Comparison of ENCODE assay signal across 12 cellular contexts in the genomic region with DNA sequence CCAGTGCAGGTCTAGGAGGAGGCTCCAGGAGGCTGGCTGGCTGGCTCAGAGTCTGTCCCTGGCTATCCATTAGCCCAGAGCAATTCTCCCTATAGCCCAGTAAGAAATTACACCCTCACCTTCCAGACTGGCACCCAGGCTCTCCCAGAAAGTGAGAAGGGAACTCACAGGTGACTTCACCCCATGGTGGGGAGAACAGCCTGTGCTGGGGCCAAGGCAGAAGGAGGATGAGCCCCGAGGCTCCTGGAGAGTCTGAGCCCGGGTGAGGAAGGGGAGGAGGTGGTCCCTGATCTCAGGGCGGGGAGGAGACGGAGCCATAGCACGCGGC. TPM values are rescaled to one million over a fixed set of nuclear protein-coding genes. Genes with fewer than 3 reads are reported as not detected.
DNase-seq lines count a peak whose midpoint lies in the region; ATAC-seq and TF ChIP-seq lines count a peak whose summit lies in the region.
"Not testable (repeated sequence)": the region's sequence is repeated elsewhere in the genome, so short reads cannot be mapped to it uniquely, and the experiment has no call there.
"Had no signal": no experiment of that assay in that cellular context is flagged by ENCODE, and none has a peak within 500 bp of the region (broad histone marks: within the 10 kb centered on the region; RNA-seq: fewer than 3 reads in every experiment).

No MANE protein-coding gene starts in this region.

- not testable (repeated sequence) for DNase-seq in CD4-positive, alpha-beta memory T cell; activated CD8-positive, alpha-beta T cell treated with anti-CD3 and anti-CD28 coated beads for 36 hours; brain microvascular endothelial cell; left lobe of liver (ENCODE audit: low spot score); testis
- DNase-seq in KBM-7 (peak; percentile 55), foreskin fibroblast (peak in 1 of 2 donors; percentile 32)

- H3K27ac ChIP-seq in CD4-positive, alpha-beta memory T cell (ENCODE audit: low read depth, low read length), result peak overlapping the region; percentile 76
- H3K27ac ChIP-seq in brain microvascular endothelial cell, result not testable (repeated sequence)
- peak overlapping the region; percentile 75 to 92 for H3K27ac ChIP-seq in testis

- H3K4me3 ChIP-seq in CD4-positive, alpha-beta memory T cell (ENCODE audit: low read length in 2 of 2), result peak overlapping the region; percentile 59 to 91
- H3K4me3 ChIP-seq in brain microvascular endothelial cell (ENCODE audit: low read depth, low read length) (peak overlapping the region; percentile 38), foreskin fibroblast (ENCODE audit: low read depth in 1 of 2, low read length in 2 of 2) (peak overlapping the region; percentile 70 to 72), neuron (ENCODE audit: low read length) (peak overlapping the region; percentile 48), testis (peak overlapping the region; percentile 62 to 71)

- H3K36me3 Mint-ChIP-seq in CD4-positive, alpha-beta memory T cell, result peaks cover 29 to 42% of the 10 kb centered on the region in 2 donors
- H3K36me3 Mint-ChIP-seq in activated CD8-positive, alpha-beta T cell treated with anti-CD3 and anti-CD28 coated beads for 36 hours (ENCODE audit: low read depth), result peaks cover 38% of the 10 kb centered on the region

- TF ChIP-seq POLR2A in testis (IDR thresholded peaks at IDR 0.05), result not testable (repeated sequence)

- H3K9me3 ChIP-seq in CD4-positive, alpha-beta memory T cell (ENCODE audit: control insufficient read depth in 1 of 2, low read length in 2 of 2); neuron (ENCODE audit: low read length); testis: not testable (repeated sequence)

- not testable (repeated sequence) for H2AFZ ChIP-seq in neuron (ENCODE audit: low read depth, low read length)

- in situ Hi-C loops in KBM-7 (cut with MboI; ENCODE audit: low pct_unique_long_range_greater_than_20kb, low sequenced_read_pairs); brain microvascular endothelial cell (cut with HindIII; ENCODE audit: low pct_ligation_motif_present, low sequenced_read_pairs): not testable (repeated sequence)

- intact Hi-C loops in CD4-positive, alpha-beta memory T cell (cut with micrococcal nuclease), result loop anchor here (1.0 to 2.0 kb wide), 4 partner anchors 41 to 108 kb away; partner anchors contain the start of genes BET1L and RIC8A
- intact Hi-C loops in activated CD8-positive, alpha-beta T cell treated with anti-CD3 and anti-CD28 coated beads for 36 hours (cut with micrococcal nuclease), result loop anchor here (10.0 kb wide), 1 partner anchor 50 kb away; no protein-coding TSS in a partner anchor
- intact Hi-C loops in testis (cut with DNase I; ENCODE audit: low total_unique reads), result not testable (repeated sequence)

- H3K4me1 ChIP-seq in CD4-positive, alpha-beta memory T cell (ENCODE audit: insufficient read depth, low read length), result peaks cover 38% of the 10 kb centered on the region
- H3K4me1 ChIP-seq in neuron (ENCODE audit: insufficient read depth, low read length), result peaks cover 40% of the 10 kb centered on the region
- peaks cover 21% of the 10 kb centered on the region for H3K4me1 ChIP-seq in testis

- ATAC-seq in activated CD8-positive, alpha-beta T cell treated with anti-CD3 and anti-CD28 coated beads for 36 hours, result not testable (repeated sequence)
- ATAC-seq in left lobe of liver, result peak; percentile 51

- H3K4me1 Mint-ChIP-seq in CD4-positive, alpha-beta memory T cell, result peaks cover 25 to 54% (median 32%) of the 10 kb centered on the region in 4 donors
- H3K4me1 Mint-ChIP-seq in activated CD8-positive, alpha-beta T cell treated with anti-CD3 and anti-CD28 coated beads for 36 hours (ENCODE audit: low read depth), result peaks cover 31% of the 10 kb centered on the region

- peak overlapping the region; percentile 94 to 100 (median 98) for H3K27ac Mint-ChIP-seq in CD4-positive, alpha-beta memory T cell
- peak overlapping the region; percentile 91 for H3K27ac Mint-ChIP-seq in activated CD8-positive, alpha-beta T cell treated with anti-CD3 and anti-CD28 coated beads for 36 hours

- not testable (repeated sequence) for H3K9me3 Mint-ChIP-seq in CD4-positive, alpha-beta memory T cell; activated CD8-positive, alpha-beta T cell treated with anti-CD3 and anti-CD28 coated beads for 36 hours

- 41% methylated on average over 6 of the region's 6 CpGs; no CpG with 5 or more reads in 1 of the 2 donors for WGBS in testis, 2 donors

- H3K27me3 ChIP-seq in CD4-positive, alpha-beta memory T cell (ENCODE audit: insufficient read depth, low read length); neuron (ENCODE audit: insufficient read depth, low read length); testis: not testable (repeated sequence)
- H3K27me3 ChIP-seq in brain microvascular endothelial cell (replicated peaks), result peaks cover 22% of the 10 kb centered on the region

- POLR2A ChIA-PET in CD4-positive, alpha-beta memory T cell (lab: Charles Lee; ENCODE audit: partially characterized antibody), result interaction anchor here (1.1 to 7.2 kb wide), 16 partner anchors 11 to 134 kb away, joined by 3 to 66 read pairs (median 13); partner anchors contain the start of genes ANO9, BET1L, PGGHG and RIC8A
- POLR2A ChIA-PET in activated CD8-positive, alpha-beta T cell treated with anti-CD3 and anti-CD28 coated beads for 36 hours (lab: Charles Lee), result interaction anchor here (1.0 to 4.5 kb wide), 9 partner anchors 9 to 69 kb away, joined by 3 to 47 read pairs (median 31); partner anchors contain the start of genes IFITM2 and PGGHG

- H3K4me3 Mint-ChIP-seq in CD4-positive, alpha-beta memory T cell, result peak overlapping the region; percentile 92 to 99 (median 98)
- peak overlapping the region; percentile 83 for H3K4me3 Mint-ChIP-seq in activated CD8-positive, alpha-beta T cell treated with anti-CD3 and anti-CD28 coated beads for 36 hours

- not testable (repeated sequence) for H3K36me3 ChIP-seq in CD4-positive, alpha-beta memory T cell (ENCODE audit: insufficient read depth, low read length); brain microvascular endothelial cell (replicated peaks); neuron (ENCODE audit: insufficient read depth, low read length); testis (ENCODE audit: low read depth, missing control alignments)

- not testable (repeated sequence) for TF ChIP-seq CTCF in activated CD8-positive, alpha-beta T cell treated with anti-CD3 and anti-CD28 coated beads for 36 hours (IDR thresholded peaks at IDR 0.05); brain microvascular endothelial cell (IDR thresholded peaks at IDR 0.05; ENCODE audit: low read depth, low read length, missing control alignments); foreskin fibroblast (IDR thresholded peaks at IDR 0.05; ENCODE audit: low read depth, low read length); testis (IDR thresholded peaks at IDR 0.05)

- CTCF ChIA-PET in CD4-positive, alpha-beta memory T cell (lab: Charles Lee; ENCODE audit: partially characterized antibody), result interaction anchor here (0.6 to 4.0 kb wide), 3 partner anchors 9 to 63 kb away, joined by 3 to 46 read pairs (median 34); no protein-coding TSS in a partner anchor
- CTCF ChIA-PET in activated CD8-positive, alpha-beta T cell treated with anti-CD3 and anti-CD28 coated beads for 36 hours (lab: Charles Lee), result interaction anchor here (2.5 kb wide), 1 partner anchor 9 kb away, joined by 12 read pairs; no protein-coding TSS in a partner anchor

- H3K27me3 Mint-ChIP-seq in CD4-positive, alpha-beta memory T cell; activated CD8-positive, alpha-beta T cell treated with anti-CD3 and anti-CD28 coated beads for 36 hours: not testable (repeated sequence)

RNA-seq across cellular contexts. Expression of gene IFITM1, which starts 0.7 kb away (rescaled TPM):
- 100 to 1,000 TPM; 119 to 121 TPM for total RNA-seq in CD4-positive, alpha-beta memory T cell
- polyA plus RNA-seq in CD4-positive, alpha-beta memory T cell, result 1,000 to 10,000 TPM; 2,073 to 2,173 TPM
- 100 to 1,000 TPM; 296 to 304 TPM for total RNA-seq in activated CD8-positive, alpha-beta T cell treated with anti-CD3 and anti-CD28 coated beads for 36 hours
- total RNA-seq in left lobe of liver (29.2 TPM), testis (10 to 100 TPM; 63.1 to 93.3 TPM)
- 146 TPM for polyA plus RNA-seq in testis (ENCODE audit: insufficient read depth, low read depth, low replicate concordance)

RNA-seq across cellular contexts. Expression of gene IFITM3, which starts 6.1 kb away (rescaled TPM):
- 1 to 10 TPM; 6.2 to 7.2 TPM for total RNA-seq in CD4-positive, alpha-beta memory T cell
- polyA plus RNA-seq in CD4-positive, alpha-beta memory T cell, result 100 to 1,000 TPM in 1 of 2 donors, 1 to 10 TPM in 1; 9.1 to 108 TPM
- total RNA-seq in activated CD8-positive, alpha-beta T cell treated with anti-CD3 and anti-CD28 coated beads for 36 hours, result 10 to 100 TPM; 52.8 to 58.0 TPM
- 488 TPM for total RNA-seq in left lobe of liver
- 100 to 1,000 TPM; 256 to 459 TPM for total RNA-seq in testis
- polyA plus RNA-seq in testis (ENCODE audit: insufficient read depth, low read depth, low replicate concordance), result 717 TPM

RNA-seq across cellular contexts. Expression of gene IFITM2, which starts 6.9 kb away (rescaled TPM):
- 100 to 1,000 TPM; 202 to 203 TPM for total RNA-seq in CD4-positive, alpha-beta memory T cell
- polyA plus RNA-seq in CD4-positive, alpha-beta memory T cell, result 1,000 to 10,000 TPM; 2,491 to 3,716 TPM
- 100 to 1,000 TPM; 540 to 549 TPM for total RNA-seq in activated CD8-positive, alpha-beta T cell treated with anti-CD3 and anti-CD28 coated beads for 36 hours
- total RNA-seq in left lobe of liver (354 TPM), testis (100 to 1,000 TPM; 119 to 169 TPM)
- 283 TPM for polyA plus RNA-seq in testis (ENCODE audit: insufficient read depth, low read depth, low replicate concordance)

RNA-seq across cellular contexts. Expression of gene IFITM5, which starts 15.2 kb away (rescaled TPM):
- total RNA-seq in CD4-positive, alpha-beta memory T cell, result not detected
- not detected for polyA plus RNA-seq in CD4-positive, alpha-beta memory T cell
- total RNA-seq in activated CD8-positive, alpha-beta T cell treated with anti-CD3 and anti-CD28 coated beads for 36 hours, result not detected
- total RNA-seq in left lobe of liver, result not detected
- not detected for total RNA-seq in testis
- polyA plus RNA-seq in testis (ENCODE audit: insufficient read depth, low read depth, low replicate concordance), result not detected
- total RNA-seq: endothelial cell of umbilical vein; HT-29; sciatic nerve; T-helper 2 cell treated with Interferon-gamma antibody and Interleukin-4, amounts not matched to agents 100 ng/mL and 5 ng/mL, for 36 hours had no signal
- polyA plus RNA-seq: endothelial cell of umbilical vein had no signal

RNA-seq across cellular contexts. Expression of gene PGGHG, which starts 25.6 kb away (rescaled TPM):
- 100 to 1,000 TPM; 304 TPM for total RNA-seq in CD4-positive, alpha-beta memory T cell
- polyA plus RNA-seq in CD4-positive, alpha-beta memory T cell, result 1 to 10 TPM; 3.0 to 5.6 TPM
- 100 to 1,000 TPM; 298 to 308 TPM for total RNA-seq in activated CD8-positive, alpha-beta T cell treated with anti-CD3 and anti-CD28 coated beads for 36 hours
- 37.0 TPM for total RNA-seq in left lobe of liver
- total RNA-seq in testis, result 10 to 100 TPM; 26.5 to 32.5 TPM
- 8.2 TPM for polyA plus RNA-seq in testis (ENCODE audit: insufficient read depth, low read depth, low replicate concordance)

Comparison
In these comparisons a context has a peak if more than half of its experiments do, and no peak if none do; other contexts are left out.
1. RNA of gene IFITM3, which starts 6.1 kb away (total RNA-seq): 488 TPM in left lobe of liver (single experiment), 256 to 459 TPM in testis and 52.8 to 58.0 TPM in activated CD8-positive, alpha-beta T cell treated with anti-CD3 and anti-CD28 coated beads for 36 hours; 6.2 to 7.2 TPM in CD4-positive, alpha-beta memory T cell; every median in the first group is over 4 times any median in the second.
2. Peak in every context shown above with its lines, with median percentiles within 50 percentile points of each other: H3K4me3 ChIP-seq.